Comparison of ENCODE assay signal across 14 cellular contexts in the genomic region with DNA sequence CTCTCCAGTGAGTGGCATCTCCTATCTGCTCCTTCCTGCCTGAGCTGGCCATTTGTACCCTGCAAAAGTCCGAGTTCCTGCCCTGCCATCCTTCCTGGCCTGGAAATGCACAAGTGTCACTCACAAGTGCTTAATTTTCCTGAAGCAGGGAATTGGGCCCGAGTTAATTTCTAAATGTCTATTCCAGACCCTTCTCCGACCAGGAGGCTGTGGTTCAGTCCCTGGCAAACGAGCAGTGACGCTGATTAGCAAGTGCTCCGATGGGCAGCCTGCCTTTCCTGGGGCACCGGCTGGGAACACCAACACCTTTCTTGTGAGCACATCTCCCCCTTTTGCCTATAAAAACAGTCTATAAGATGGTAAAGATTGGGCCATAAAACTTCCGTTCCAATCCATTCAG. TPM values are rescaled to one million over a fixed set of nuclear protein-coding genes. Genes with fewer than 3 reads are reported as not detected.
DNase-seq lines count a peak whose midpoint lies in the region; ATAC-seq and TF ChIP-seq lines count a peak whose summit lies in the region.
"Had no signal": no experiment of that assay in that cellular context is flagged by ENCODE, and none has a peak within 500 bp of the region (broad histone marks: within the 10 kb centered on the region; RNA-seq: fewer than 3 reads in every experiment).

No MANE protein-coding gene starts in this region.

- H2AFZ ChIP-seq in PC-3 (ENCODE audit: low read length) (no peak overlapping the region), osteoblast (ENCODE audit: low read length) (no peak overlapping the region)

- H3K4me1 ChIP-seq in PC-3 (ENCODE audit: insufficient read depth, low read length) (peaks cover 7% of the 10 kb centered on the region; the same call in 1 of the 2 replicates), osteoblast (ENCODE audit: insufficient read depth, low read length) (peaks cover 17% of the 10 kb centered on the region)
- H3K4me1 ChIP-seq: BE2C had no signal

- BruUV-seq in PC-3 (replicated peaks; lab: Mats Ljungman, UMichigan): no TSS peak

- H4K20me1 ChIP-seq in PC-3 (ENCODE audit: low read length): no peaks in the 10 kb centered on the region
- H4K20me1 ChIP-seq in osteoblast (ENCODE audit: insufficient read depth, low read length): peaks cover 41% of the 10 kb centered on the region

- intact Hi-C loops in PC-3 (cut with micrococcal nuclease) (loop anchor here (5.0 kb wide), 1 partner anchor 95 kb away; no protein-coding TSS in a partner anchor), posterior vena cava (cut with DNase I) (loop anchor here in 1 of 2 donors (10.0 kb wide), 1 partner anchor 92 kb away; no protein-coding TSS in a partner anchor)

- POLR2A ChIA-PET in PC-3 (lab: Charles Lee; ENCODE audit: unreplicated experiment): no interaction called here

- H3K4me2 ChIP-seq in PC-3 (ENCODE audit: low read length) (peak overlapping the region; percentile 22; the same call in 1 of the 2 replicates), osteoblast (ENCODE audit: insufficient read depth, low read length) (peak overlapping the region; percentile 28)

- no peaks in the 10 kb centered on the region for H3K9me2 ChIP-seq in PC-3 (replicated peaks; ENCODE audit: low read length)

- CTCF ChIA-PET in PC-3 (lab: Charles Lee): no interaction called here

- H3K27me3 ChIP-seq in PC-3 (ENCODE audit: low read length): no peaks in the 10 kb centered on the region
- H3K27me3 ChIP-seq in osteoblast (ENCODE audit: insufficient read depth, low read length): no peaks in the 10 kb centered on the region
- H3K27me3 ChIP-seq: BE2C had no signal

- H3K27ac ChIP-seq in PC-3 (ENCODE audit: low read length): no peak overlapping the region
- H3K27ac ChIP-seq in epithelial cell of prostate: peak overlapping the region; percentile 77
- H3K27ac ChIP-seq in osteoblast (ENCODE audit: low read depth, low read length): no peak overlapping the region

- no peak for TF ChIP-seq CTCF in AG10803 (conservative IDR thresholded peaks at IDR 0.05; ENCODE audit: low read length)
- no peak for TF ChIP-seq CTCF in PC-3 (conservative IDR thresholded peaks at IDR 0.05; ENCODE audit: low read depth, low read length)
- TF ChIP-seq CTCF in osteoblast (IDR thresholded peaks at IDR 0.05; ENCODE audit: extremely low read depth, low read depth, low read length): no peak

- DNase-seq in AG10803 (ENCODE audit: low read depth): no peak
- no peak for DNase-seq in PC-3
- no peak for DNase-seq in epithelial cell of prostate (ENCODE audit: low read depth, low spot score)
- DNase-seq in osteoblast (ENCODE audit: insufficient read length, low spot score, missing footprints): no peak
- DNase-seq in posterior vena cava (ENCODE audit: low spot score): no peak
- no peak for DNase-seq in NCI-H2227 treated with DMSO at 0.1 percent for 48 hours (lab: John Stamatoyannopoulos, UW)
- DNase-seq: activated CD4-positive, alpha-beta T cell treated with anti-CD3 and anti-CD28 coated beads, Interleukin-2, amount 10 ng/mL, durations not matched to agents 24 days and 14 days; BE2C; glutamatergic neuron; NCI-H526 treated with DMSO at 0.1 percent for 48 hours had no signal

- H3K9me3 ChIP-seq in PC-3 (ENCODE audit: low read length) (no peaks in the 10 kb centered on the region), osteoblast (ENCODE audit: low read depth, low read length) (no peaks in the 10 kb centered on the region)
- H3K9me3 ChIP-seq: BE2C had no signal

- H3K79me2 ChIP-seq in PC-3 (ENCODE audit: low read length) (peaks cover 43% of the 10 kb centered on the region), osteoblast (ENCODE audit: insufficient read depth, low read length) (peaks cover 72% of the 10 kb centered on the region)

- H3K4me3 ChIP-seq in AG10803 (ENCODE audit: low read length) (peak overlapping the region; percentile 88), PC-3 (ENCODE audit: low read length) (no peak overlapping the region), osteoblast (ENCODE audit: insufficient read depth, low read length) (no peak overlapping the region)

- H3F3A ChIP-seq in PC-3 (ENCODE audit: low read length, unreplicated experiment): no peaks in the 10 kb centered on the region

- no peak overlapping the region for H3K9ac ChIP-seq in PC-3 (ENCODE audit: low read length)

- ATAC-seq in PC-3 (no peak), HG03135 (IDR thresholded peaks at IDR 0.05; ENCODE audit: unreplicated experiment) (no peak), GM21381 (IDR thresholded peaks at IDR 0.05; ENCODE audit: unreplicated experiment) (no peak)

- no peaks in the 10 kb centered on the region for H3K36me3 ChIP-seq in PC-3 (ENCODE audit: low read depth, low read length)
- H3K36me3 ChIP-seq in osteoblast (ENCODE audit: insufficient read depth, low read length): peaks cover 11% of the 10 kb centered on the region
- H3K36me3 ChIP-seq: BE2C had no signal

RNA-seq across cellular contexts. Expression of gene SIRPA, which starts 1.7 kb away (rescaled TPM):
- 12.8 and 17.3 TPM in 2 replicates for total RNA-seq in PC-3 (2014; rRNA removed)
- total RNA-seq in osteoblast: 13.8 and 15.9 TPM in 2 replicates
- 10 to 100 TPM; 39.7 to 42.1 TPM for total RNA-seq in posterior vena cava
- total RNA-seq: activated T-helper 2 cell treated with anti-CD3 and anti-CD28 coated beads, Interferon-gamma antibody, Interleukin-2, Interleukin-4, amounts not matched to agents 10 μg/mL and 5 μg/mL and 100 μg/mL, durations not matched to agents 14 hours and 24 hours and 36 hours; T-helper 1 cell treated with Interleukin-12 subunit alpha and Interleukin-12 subunit beta and Interleukin-4 antibody, amounts not matched to agents 30 ng/mL and 1 ng/mL, for 36 hours had no signal
